In the genomic region with DNA sequence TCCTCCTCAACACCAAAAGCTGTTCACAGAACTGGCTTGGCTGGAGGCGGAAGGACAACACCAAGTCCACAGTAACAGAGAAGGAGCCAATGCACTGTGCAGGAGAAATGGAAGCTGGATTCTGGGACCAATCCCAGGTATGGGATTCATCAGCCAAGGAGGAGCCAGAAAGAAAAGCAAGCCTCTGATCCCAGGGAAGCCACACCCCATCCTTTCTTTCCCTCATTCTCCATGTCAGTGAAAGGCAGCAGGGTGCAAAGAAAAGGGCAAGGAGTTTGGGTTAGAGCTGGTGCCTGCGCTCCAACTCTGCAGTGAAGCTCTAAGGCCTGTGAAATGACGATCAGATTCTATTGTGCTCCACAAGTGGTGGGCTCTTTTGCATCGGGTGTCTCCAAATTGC, we compare ENCODE assay signal across 21 cellular contexts. TPM values are rescaled to one million over a fixed set of nuclear protein-coding genes. Genes with fewer than 3 reads are reported as not detected.
DNase-seq lines count a peak whose midpoint lies in the region; ATAC-seq and TF ChIP-seq lines count a peak whose summit lies in the region.
"Had no signal": no experiment of that assay in that cellular context is flagged by ENCODE, and none has a peak within 500 bp of the region (broad histone marks: within the 10 kb centered on the region; RNA-seq: fewer than 3 reads in every experiment).

No MANE protein-coding gene starts in this region.

- no peak overlapping the region for H3K4me2 ChIP-seq in hepatocyte

- no peaks in the 10 kb centered on the region for H3K9me2 ChIP-seq in hepatocyte (replicated peaks; ENCODE audit: insufficient read depth)

- no peak for TF ChIP-seq CTCF in cardiac muscle cell (IDR thresholded peaks at IDR 0.05; ENCODE audit: low read depth, low read length)
- TF ChIP-seq CTCF in hepatocyte (IDR thresholded peaks at IDR 0.05; ENCODE audit: poor library complexity) = no peak

- intact Hi-C loops in right cardiac atrium (cut with DNase I) = loop anchor here in 1 of 4 donors (10.0 kb wide), 1 partner anchor 54 kb away; no protein-coding TSS in a partner anchor

- H3K27ac Mint-ChIP-seq in activated T-cell treated with anti-CD3 and anti-CD28 coated beads, Interleukin-2, amount 50 U/mL, for 24 hours = no peak overlapping the region
- H3K27ac Mint-ChIP-seq: activated naive CD4-positive, alpha-beta T cell treated with anti-CD3 and anti-CD28 coated beads, Interleukin-2, amount 50 U/mL, for 24 hours; CD8-positive, alpha-beta T cell; dendritic cell treated with granulocyte-macrophage colony-stimulating factor and Interleukin-4, amounts not matched to agents 40 ng/mL and 50 ng/mL, for 4 days; type B pancreatic cell had no signal

- H3K4me3 ChIP-seq in cardiac muscle cell (no peak overlapping the region), right cardiac atrium (ENCODE audit: low read length) (no peak overlapping the region), hepatocyte (no peak overlapping the region)
- H3K4me3 ChIP-seq: prostate gland had no signal

- H3K36me3 ChIP-seq in cardiac muscle cell (no peaks in the 10 kb centered on the region), hepatocyte (replicated peaks; ENCODE audit: insufficient read depth, low read depth) (no peaks in the 10 kb centered on the region)
- H3K36me3 ChIP-seq: prostate gland had no signal

- H3K9me3 ChIP-seq in cardiac muscle cell (ENCODE audit: low read depth) (no peaks in the 10 kb centered on the region), right cardiac atrium (ENCODE audit: control insufficient read depth, low read length) (no peaks in the 10 kb centered on the region), hepatocyte (ENCODE audit: low read depth) (no peaks in the 10 kb centered on the region)
- H3K9me3 ChIP-seq: prostate gland had no signal

- H3K4me1 Mint-ChIP-seq in activated T-cell treated with anti-CD3 and anti-CD28 coated beads, Interleukin-2, amount 50 U/mL, for 24 hours (ENCODE audit: low read depth) = peaks cover 29% of the 10 kb centered on the region

- no peaks in the 10 kb centered on the region for H3K27me3 ChIP-seq in cardiac muscle cell
- H3K27me3 ChIP-seq in right cardiac atrium (ENCODE audit: control insufficient read depth, insufficient read depth) = no peaks in the 10 kb centered on the region
- H3K27me3 ChIP-seq in hepatocyte = no peaks in the 10 kb centered on the region

- DNase-seq in cardiac muscle cell (ENCODE audit: low read depth in 1 of 2, low spot score in 1 of 2) = no peak
- no peak for DNase-seq in right cardiac atrium
- DNase-seq in caudate nucleus (lab: John Stamatoyannopoulos, UW) = no peak
- peak; percentile 85 for DNase-seq in iPS-NIHi7 (ENCODE audit: extremely low spot score)
- no peak for DNase-seq in hepatocyte (ENCODE audit: low spot score)
- DNase-seq in SW480 (ENCODE audit: low spot score) = no peak
- DNase-seq in activated T-cell treated with anti-CD3 and anti-CD28 coated beads, Interleukin-2, amount 50 U/mL, for 24 hours = no peak
- no peak for DNase-seq in stimulated activated CD8-positive, alpha-beta memory T cell treated with anti-CD3 and anti-CD28 coated beads, Interleukin-4, amount 100 ng/mL, for 48 hours
- DNase-seq: ACHN; activated CD4-positive, alpha-beta T cell treated with anti-CD3 and anti-CD28 coated beads for 4 hours; activated CD8-positive, alpha-beta memory T cell treated with anti-CD3 and anti-CD28 coated beads, Interleukin-2, amount 50 U/mL, for 48 hours; CD8-positive, alpha-beta T cell; NCI-H1417 treated with DMSO at 0.1 percent for 48 hours; NCI-H345; stimulated activated CD4-positive, alpha-beta T cell treated with anti-CD3 and anti-CD28 coated beads, Interleukin-12 subunit alpha, Interleukin-12 subunit beta, amount 100 ng/mL, for 4 hours; stimulated activated naive B cell treated with anti-CD40 and anti-IgM and Interleukin-4, amounts not matched to agents 10 μg/mL and 1 μg/mL and 100 μg/mL, for 72 hours had no signal

- ATAC-seq in right cardiac atrium = no peak
- ATAC-seq: CD8-positive, alpha-beta T cell; left lobe of liver; stimulated activated naive B cell treated with anti-CD40 and anti-IgM and Interleukin-4, amounts not matched to agents 10 μg/mL and 1 μg/mL and 100 μg/mL, for 72 hours had no signal

- no peak overlapping the region for H2AFZ ChIP-seq in hepatocyte

- H3K4me1 ChIP-seq in cardiac muscle cell (ENCODE audit: low read depth) (peaks cover 24% of the 10 kb centered on the region), right cardiac atrium (ENCODE audit: control insufficient read depth, insufficient read depth, low read length) (peaks cover 12% of the 10 kb centered on the region), hepatocyte (ENCODE audit: insufficient read depth) (peaks cover 5% of the 10 kb centered on the region)

- H3K9me3 Mint-ChIP-seq in activated T-cell treated with anti-CD3 and anti-CD28 coated beads, Interleukin-2, amount 50 U/mL, for 24 hours = no peaks in the 10 kb centered on the region
- H3K9me3 Mint-ChIP-seq: activated naive CD4-positive, alpha-beta T cell treated with anti-CD3 and anti-CD28 coated beads, Interleukin-2, amount 50 U/mL, for 24 hours; CD8-positive, alpha-beta T cell; dendritic cell treated with granulocyte-macrophage colony-stimulating factor and Interleukin-4, amounts not matched to agents 40 ng/mL and 50 ng/mL, for 4 days; stimulated activated naive B cell treated with anti-CD40 and anti-IgM and Interleukin-4, amounts not matched to agents 10 μg/mL and 1 μg/mL and 100 μg/mL, for 72 hours; type B pancreatic cell had no signal

- WGBS in right cardiac atrium = 82% methylated on average over 4 of the region's 4 CpGs
- WGBS in hepatocyte (ENCODE audit: low lambda C conversion rate, missing lambda C conversion rate) = 78% methylated on average over 4 of the region's 4 CpGs

- H3K36me3 Mint-ChIP-seq in activated T-cell treated with anti-CD3 and anti-CD28 coated beads, Interleukin-2, amount 50 U/mL, for 24 hours (ENCODE audit: low read depth) = peaks cover 31% of the 10 kb centered on the region
- H3K36me3 Mint-ChIP-seq: activated naive CD4-positive, alpha-beta T cell treated with anti-CD3 and anti-CD28 coated beads, Interleukin-2, amount 50 U/mL, for 24 hours; type B pancreatic cell had no signal

- H3K27ac ChIP-seq in cardiac muscle cell (peak overlapping the region; percentile 69), right cardiac atrium (ENCODE audit: low read length) (no peak overlapping the region), caudate nucleus (ENCODE audit: low read depth, low read length) (peak overlapping the region; percentile 8), hepatocyte (no peak overlapping the region)
- H3K27ac ChIP-seq: prostate gland had no signal

- H3K79me2 ChIP-seq in hepatocyte = peaks cover 87% of the 10 kb centered on the region

- peaks cover 11% of the 10 kb centered on the region for H4K20me1 ChIP-seq in hepatocyte (ENCODE audit: insufficient read depth, poor library complexity, severe bottlenecking)

- H3K4me3 Mint-ChIP-seq in activated T-cell treated with anti-CD3 and anti-CD28 coated beads, Interleukin-2, amount 50 U/mL, for 24 hours = no peak overlapping the region
- H3K4me3 Mint-ChIP-seq: activated naive CD4-positive, alpha-beta T cell treated with anti-CD3 and anti-CD28 coated beads, Interleukin-2, amount 50 U/mL, for 24 hours; CD8-positive, alpha-beta T cell; dendritic cell treated with granulocyte-macrophage colony-stimulating factor and Interleukin-4, amounts not matched to agents 40 ng/mL and 50 ng/mL, for 4 days; type B pancreatic cell had no signal

- H3K27me3 Mint-ChIP-seq in activated T-cell treated with anti-CD3 and anti-CD28 coated beads, Interleukin-2, amount 50 U/mL, for 24 hours = no peaks in the 10 kb centered on the region
- H3K27me3 Mint-ChIP-seq: activated naive CD4-positive, alpha-beta T cell treated with anti-CD3 and anti-CD28 coated beads, Interleukin-2, amount 50 U/mL, for 24 hours; dendritic cell treated with granulocyte-macrophage colony-stimulating factor and Interleukin-4, amounts not matched to agents 40 ng/mL and 50 ng/mL, for 4 days; stimulated activated naive B cell treated with anti-CD40 and anti-IgM and Interleukin-4, amounts not matched to agents 10 μg/mL and 1 μg/mL and 100 μg/mL, for 72 hours; type B pancreatic cell had no signal

RNA-seq across cellular contexts. Expression of a gene that starts 11.0 kb away (rescaled TPM):
- total RNA-seq in cardiac muscle cell (113 and 141 TPM in 2 replicates), right cardiac atrium (10 to 100 TPM; 36.3 to 40.2 (median 37.2) TPM), hepatocyte (31.3 and 47.4 TPM in 2 replicates)
- polyA plus RNA-seq in cardiac muscle cell (60.6 and 66.0 TPM in 2 replicates), right cardiac atrium (23.6 TPM), hepatocyte (29.9 and 33.3 TPM in 2 replicates)

RNA-seq across cellular contexts. Expression of a gene that starts 20.7 kb away (rescaled TPM):
- total RNA-seq in cardiac muscle cell (83.1 and 113 TPM in 2 replicates), right cardiac atrium (100 to 1,000 TPM in 1 of 4 donors, 10 to 100 TPM in 3; 66.3 to 105 (median 72.2) TPM), hepatocyte (68.5 and 71.2 TPM in 2 replicates)
- polyA plus RNA-seq in cardiac muscle cell (85.2 and 92.9 TPM in 2 replicates), right cardiac atrium (33.4 TPM), hepatocyte (90.1 and 126 TPM in 2 replicates)

Comparison
In these comparisons a context has a peak if more than half of its experiments do, and no peak if none do; other contexts are left out.
1. H3K27ac ChIP-seq: peak in cardiac muscle cell (single experiment) and caudate nucleus (single experiment); none in right cardiac atrium (single experiment) and hepatocyte (single experiment).